In the genomic region with DNA sequence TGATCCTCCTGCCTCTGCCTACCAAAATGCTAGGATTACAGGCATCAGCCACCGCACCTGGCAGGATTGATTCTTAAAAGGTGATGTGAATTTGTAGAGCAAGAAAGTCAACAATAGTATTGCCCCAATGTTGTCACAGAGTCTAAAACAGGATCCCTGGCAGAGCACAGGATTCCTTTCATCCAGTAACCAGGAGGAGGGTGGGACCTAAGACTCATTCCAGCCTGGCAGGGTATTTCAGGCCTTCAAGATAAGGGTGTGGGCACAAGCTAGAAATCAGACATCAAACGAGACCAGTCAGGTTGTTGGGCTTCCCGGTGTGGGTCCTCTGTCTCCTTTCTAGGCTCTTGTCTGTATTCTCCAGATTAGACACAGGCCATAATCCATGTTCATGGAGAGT, we compare ENCODE assay signal across 5 cellular contexts.
"Had no signal": no experiment of that assay in that cellular context is flagged by ENCODE, and none has a peak within 500 bp of the region (broad histone marks: within the 10 kb centered on the region; RNA-seq: fewer than 3 reads in every experiment).

No MANE protein-coding gene starts in this region.

- H3K27ac ChIP-seq: HL-60 had no signal

- H3K4me3 ChIP-seq: GM23338 had no signal

- DNase-seq: H9, HCEC 1CT had no signal

- ATAC-seq: GM23338, HepG2 had no signal
